In the genomic region with DNA sequence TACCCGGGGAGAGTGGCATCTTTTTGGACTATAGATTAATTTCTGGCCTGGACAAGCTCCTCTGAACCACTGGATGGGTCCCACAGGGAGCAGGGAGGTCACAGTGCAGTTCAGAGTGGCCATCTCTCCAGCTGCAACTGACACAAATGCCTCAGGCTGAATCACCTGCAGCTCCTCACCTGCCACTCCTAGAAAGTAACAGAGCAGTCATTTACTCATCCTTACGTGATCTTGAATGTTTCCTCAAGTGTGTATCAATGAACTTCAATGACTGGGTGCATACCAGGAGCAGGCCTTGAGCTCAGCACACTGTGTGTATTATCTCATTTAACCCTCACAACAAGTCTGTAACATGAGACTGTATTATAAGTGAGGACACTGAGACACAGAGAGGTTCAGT, we compare ENCODE assay signal across 17 cellular contexts. TPM values are rescaled to one million over a fixed set of nuclear protein-coding genes. Genes with fewer than 3 reads are reported as not detected.
"Had no signal": no experiment of that assay in that cellular context is flagged by ENCODE, and none has a peak within 500 bp of the region (broad histone marks: within the 10 kb centered on the region; RNA-seq: fewer than 3 reads in every experiment).

No MANE protein-coding gene starts in this region.

- H3K4me1 Mint-ChIP-seq: neural crest cell had no signal

- H3K36me3 ChIP-seq: heart left ventricle had no signal

- H3K4me3 ChIP-seq: heart left ventricle, mucosa of descending colon, skin epidermis had no signal

- H3K4me3 Mint-ChIP-seq: dendritic cell treated with granulocyte-macrophage colony-stimulating factor and Interleukin-4, amounts not matched to agents 40 ng/mL and 50 ng/mL, for 4 days; neural crest cell had no signal

- DNase-seq: erythroblast; heart left ventricle; hippocampal formation; kidney glomerular epithelial cell; mucosa of descending colon; naive thymus-derived CD8-positive, alpha-beta T cell; stimulated activated naive CD4-positive, alpha-beta T cell treated with Interleukin-2 at 50 U/mL for 16 hours; trophoblast cell had no signal

- ATAC-seq: heart left ventricle, left lobe of liver, mucosa of descending colon, sciatic nerve had no signal

- H3K27ac ChIP-seq: heart left ventricle, skin epidermis had no signal

- H3K9me3 ChIP-seq: heart left ventricle, mucosa of descending colon had no signal

- H3K9me3 Mint-ChIP-seq: dendritic cell treated with granulocyte-macrophage colony-stimulating factor and Interleukin-4, amounts not matched to agents 40 ng/mL and 50 ng/mL, for 4 days; neural crest cell had no signal

- H3K27ac Mint-ChIP-seq: dendritic cell treated with granulocyte-macrophage colony-stimulating factor and Interleukin-4, amounts not matched to agents 40 ng/mL and 50 ng/mL, for 4 days had no signal

RNA-seq across cellular contexts. Expression of a gene that starts 40.0 kb away (rescaled TPM):
- total RNA-seq: frontal cortex, glomerular endothelial cell, left lobe of liver, neural crest cell, osteocyte, pulmonary artery endothelial cell, sciatic nerve had no signal
- polyA plus RNA-seq: heart left ventricle had no signal
